ENCODE assay signal across 19 cellular contexts in genomic region chr9:27792971-27793689, GRCh38.
"Had no signal": no experiment of that assay in that cellular context is flagged by ENCODE, and none has a peak within 500 bp of the region (broad histone marks: within the 10 kb centered on the region; RNA-seq: fewer than 3 reads in every experiment).

No MANE protein-coding gene starts in this region.

- H3K36me3 Mint-ChIP-seq: activated naive CD4-positive, alpha-beta T cell treated with anti-CD3 and anti-CD28 coated beads, Interleukin-2, amount 10 ng/mL, durations not matched to agents 7 days and 5 days had no signal

- DNase-seq: activated B cell treated with CpG ODN at 0.5 μM for 24 hours; activated CD4-positive, alpha-beta T cell treated with anti-CD3 and anti-CD28 coated beads, Interleukin-2, amount 10 ng/mL, durations not matched to agents 24 days and 14 days; activated CD8-positive, alpha-beta memory T cell treated with anti-CD3 and anti-CD28 coated beads for 24 hours; activated naive CD4-positive, alpha-beta T cell treated with anti-CD3 and anti-CD28 coated beads, Interleukin-2, amount 10 ng/mL, durations not matched to agents 7 days and 5 days; activated T-cell treated with anti-CD3 and anti-CD28 coated beads for 4 hours; adrenal gland; colonic mucosa; esophagus squamous epithelium; foreskin fibroblast; glutamatergic neuron; immature natural killer cell; left cardiac atrium; mammary epithelial cell; stimulated activated CD4-positive, alpha-beta T cell treated with anti-CD3 and anti-CD28 coated beads, Interleukin-4, amount 100 ng/mL, for 1 hour; stimulated activated naive CD8-positive, alpha-beta T cell treated with anti-CD3 and anti-CD28 coated beads, Interleukin-15, amount 100 ng/mL, for 72 hours; testis; upper lobe of right lung had no signal

- ATAC-seq: activated T-helper 17 cell treated with anti-CD3 and anti-CD28 coated beads, Interleukin-2, amount 50 U/mL, for 72 hours; left cardiac atrium; stimulated activated naive CD8-positive, alpha-beta T cell treated with anti-CD3 and anti-CD28 coated beads, Interleukin-15, amount 100 ng/mL, for 72 hours; upper lobe of right lung had no signal

- H3K4me3 Mint-ChIP-seq: activated B cell treated with CpG ODN at 0.5 μM for 24 hours; activated CD4-positive, alpha-beta T cell treated with anti-CD3 and anti-CD28 coated beads, Interleukin-2, amount 10 ng/mL, durations not matched to agents 24 days and 14 days; activated naive CD4-positive, alpha-beta T cell treated with anti-CD3 and anti-CD28 coated beads, Interleukin-2, amount 10 ng/mL, durations not matched to agents 7 days and 5 days; activated T-helper 17 cell treated with anti-CD3 and anti-CD28 coated beads, Interleukin-2, amount 50 U/mL, for 72 hours; immature natural killer cell; nephron; stimulated activated naive CD8-positive, alpha-beta T cell treated with anti-CD3 and anti-CD28 coated beads, Interleukin-15, amount 100 ng/mL, for 72 hours had no signal

- H3K9me3 Mint-ChIP-seq: activated T-helper 17 cell treated with anti-CD3 and anti-CD28 coated beads, Interleukin-2, amount 50 U/mL, for 72 hours had no signal

- H3K27me3 Mint-ChIP-seq: activated B cell treated with CpG ODN at 0.5 μM for 24 hours; activated T-helper 17 cell treated with anti-CD3 and anti-CD28 coated beads, Interleukin-2, amount 50 U/mL, for 72 hours had no signal

- H3K27ac Mint-ChIP-seq: activated B cell treated with CpG ODN at 0.5 μM for 24 hours; activated CD4-positive, alpha-beta T cell treated with anti-CD3 and anti-CD28 coated beads, Interleukin-2, amount 10 ng/mL, durations not matched to agents 24 days and 14 days; activated naive CD4-positive, alpha-beta T cell treated with anti-CD3 and anti-CD28 coated beads, Interleukin-2, amount 10 ng/mL, durations not matched to agents 7 days and 5 days; activated T-helper 17 cell treated with anti-CD3 and anti-CD28 coated beads, Interleukin-2, amount 50 U/mL, for 72 hours; immature natural killer cell; stimulated activated naive CD8-positive, alpha-beta T cell treated with anti-CD3 and anti-CD28 coated beads, Interleukin-15, amount 100 ng/mL, for 72 hours had no signal

- H3K4me1 Mint-ChIP-seq: activated B cell treated with CpG ODN at 0.5 μM for 24 hours; activated CD4-positive, alpha-beta T cell treated with anti-CD3 and anti-CD28 coated beads, Interleukin-2, amount 10 ng/mL, durations not matched to agents 24 days and 14 days; activated naive CD4-positive, alpha-beta T cell treated with anti-CD3 and anti-CD28 coated beads, Interleukin-2, amount 10 ng/mL, durations not matched to agents 7 days and 5 days; activated T-helper 17 cell treated with anti-CD3 and anti-CD28 coated beads, Interleukin-2, amount 50 U/mL, for 72 hours; immature natural killer cell; nephron; stimulated activated naive CD8-positive, alpha-beta T cell treated with anti-CD3 and anti-CD28 coated beads, Interleukin-15, amount 100 ng/mL, for 72 hours had no signal
